ENCODE assay signal across 14 cellular contexts in genomic region chr2:148718039-148718438, GRCh38.
DNase-seq lines count a peak whose midpoint lies in the region; ATAC-seq and TF ChIP-seq lines count a peak whose summit lies in the region.
"Had no signal": no experiment of that assay in that cellular context is flagged by ENCODE, and none has a peak within 500 bp of the region (broad histone marks: within the 10 kb centered on the region; RNA-seq: fewer than 3 reads in every experiment).

No MANE protein-coding gene starts in this region.

- TF ChIP-seq CTCF in CD4-positive, alpha-beta T cell (IDR thresholded peaks at IDR 0.05) = no peak

- H3K4me3 Mint-ChIP-seq in activated naive CD4-positive, alpha-beta T cell treated with anti-CD3 and anti-CD28 coated beads, Interleukin-2, amount 50 U/mL, for 24 hours = no peak overlapping the region
- H3K4me3 Mint-ChIP-seq in CD4-positive, alpha-beta T cell = no peak overlapping the region
- H3K4me3 Mint-ChIP-seq in memory B cell = no peak overlapping the region
- H3K4me3 Mint-ChIP-seq in stimulated activated effector memory CD8-positive, alpha-beta T cell treated with anti-CD3 and anti-CD28 coated beads, Interleukin-12 subunit alpha, Interleukin-12 subunit beta, amount 100 ng/mL, for 72 hours = no peak overlapping the region
- H3K4me3 Mint-ChIP-seq: HFFc6 had no signal

- H3K27ac Mint-ChIP-seq in activated naive CD4-positive, alpha-beta T cell treated with anti-CD3 and anti-CD28 coated beads, Interleukin-2, amount 50 U/mL, for 24 hours = peak overlapping the region; percentile 15
- peak overlapping the region; percentile 59 for H3K27ac Mint-ChIP-seq in CD4-positive, alpha-beta T cell
- peak overlapping the region; percentile 54 for H3K27ac Mint-ChIP-seq in memory B cell
- peak overlapping the region; percentile 36 for H3K27ac Mint-ChIP-seq in stimulated activated effector memory CD8-positive, alpha-beta T cell treated with anti-CD3 and anti-CD28 coated beads, Interleukin-12 subunit alpha, Interleukin-12 subunit beta, amount 100 ng/mL, for 72 hours
- H3K27ac Mint-ChIP-seq: HFFc6 had no signal

- H3K27me3 ChIP-seq in CD4-positive, alpha-beta T cell (ENCODE audit: control insufficient read depth, insufficient read depth, low read length) = no peaks in the 10 kb centered on the region

- ATAC-seq in CD4-positive, alpha-beta T cell (ENCODE audit: poor library complexity) = no peak
- ATAC-seq in memory B cell (ENCODE audit: low read depth) = no peak
- no peak for ATAC-seq in stimulated activated effector memory CD8-positive, alpha-beta T cell treated with anti-CD3 and anti-CD28 coated beads, Interleukin-12 subunit alpha, Interleukin-12 subunit beta, amount 100 ng/mL, for 72 hours

- intact Hi-C loops in CD4-positive, alpha-beta T cell (cut with DNase I, micrococcal nuclease) = no loop called here

- H3K9me3 ChIP-seq in CD4-positive, alpha-beta T cell (ENCODE audit: control insufficient read depth, low read length) = no peaks in the 10 kb centered on the region
- H3K9me3 ChIP-seq: Caco-2, HAP-1 had no signal

- CTCF ChIA-PET in CD4-positive, alpha-beta T cell (lab: Charles Lee) = no interaction called here

- no peaks in the 10 kb centered on the region for H3K9me3 Mint-ChIP-seq in activated naive CD4-positive, alpha-beta T cell treated with anti-CD3 and anti-CD28 coated beads, Interleukin-2, amount 50 U/mL, for 24 hours
- H3K9me3 Mint-ChIP-seq in CD4-positive, alpha-beta T cell = peaks cover 6% of the 10 kb centered on the region
- peaks cover 4% of the 10 kb centered on the region for H3K9me3 Mint-ChIP-seq in memory B cell
- no peaks in the 10 kb centered on the region for H3K9me3 Mint-ChIP-seq in stimulated activated effector memory CD8-positive, alpha-beta T cell treated with anti-CD3 and anti-CD28 coated beads, Interleukin-12 subunit alpha, Interleukin-12 subunit beta, amount 100 ng/mL, for 72 hours
- H3K9me3 Mint-ChIP-seq: CD8-positive, alpha-beta memory T cell had no signal

- POLR2A ChIA-PET in CD4-positive, alpha-beta T cell (lab: Charles Lee) = no interaction called here

- no peak for DNase-seq in activated naive CD4-positive, alpha-beta T cell (lab: John Stamatoyannopoulos, UW)
- no peak for DNase-seq in CD4-positive, alpha-beta T cell
- no peak for DNase-seq in memory B cell (ENCODE audit: low spot score in 2 of 2)
- no peak for DNase-seq in stimulated activated effector memory CD8-positive, alpha-beta T cell treated with anti-CD3 and anti-CD28 coated beads, Interleukin-12 subunit alpha, Interleukin-12 subunit beta, amount 100 ng/mL, for 72 hours (ENCODE audit: low spot score in 2 of 2)
- DNase-seq in stimulated activated CD4-positive, alpha-beta T cell treated with anti-CD3 and anti-CD28 coated beads, Interleukin-2, amount 100 ng/mL, for 24 hours = no peak
- DNase-seq in NCI-H1694 (lab: John Stamatoyannopoulos, UW) = no peak
- DNase-seq: 8988T; ACHN; C1 segment of cervical spinal cord; Caco-2; CD8-positive, alpha-beta memory T cell; HFFc6 had no signal

- H3K4me1 Mint-ChIP-seq in activated naive CD4-positive, alpha-beta T cell treated with anti-CD3 and anti-CD28 coated beads, Interleukin-2, amount 50 U/mL, for 24 hours = peaks cover 96% of the 10 kb centered on the region
- peaks cover 94% of the 10 kb centered on the region for H3K4me1 Mint-ChIP-seq in CD4-positive, alpha-beta T cell (ENCODE audit: low read depth)
- peaks cover 75% of the 10 kb centered on the region for H3K4me1 Mint-ChIP-seq in memory B cell
- peaks cover 91% of the 10 kb centered on the region for H3K4me1 Mint-ChIP-seq in stimulated activated effector memory CD8-positive, alpha-beta T cell treated with anti-CD3 and anti-CD28 coated beads, Interleukin-12 subunit alpha, Interleukin-12 subunit beta, amount 100 ng/mL, for 72 hours

- H3K36me3 Mint-ChIP-seq in activated naive CD4-positive, alpha-beta T cell treated with anti-CD3 and anti-CD28 coated beads, Interleukin-2, amount 50 U/mL, for 24 hours = peaks cover 27% of the 10 kb centered on the region
- H3K36me3 Mint-ChIP-seq in CD4-positive, alpha-beta T cell (ENCODE audit: low read depth) = peaks cover 79% of the 10 kb centered on the region
- peaks cover 30% of the 10 kb centered on the region for H3K36me3 Mint-ChIP-seq in memory B cell
- H3K36me3 Mint-ChIP-seq in stimulated activated effector memory CD8-positive, alpha-beta T cell treated with anti-CD3 and anti-CD28 coated beads, Interleukin-12 subunit alpha, Interleukin-12 subunit beta, amount 100 ng/mL, for 72 hours = no peaks in the 10 kb centered on the region

- H3K27ac ChIP-seq in CD4-positive, alpha-beta T cell (ENCODE audit: low read depth, low read length) = no peak overlapping the region

- H3K27me3 Mint-ChIP-seq in activated naive CD4-positive, alpha-beta T cell treated with anti-CD3 and anti-CD28 coated beads, Interleukin-2, amount 50 U/mL, for 24 hours = no peaks in the 10 kb centered on the region
- no peaks in the 10 kb centered on the region for H3K27me3 Mint-ChIP-seq in CD4-positive, alpha-beta T cell
- H3K27me3 Mint-ChIP-seq in memory B cell = no peaks in the 10 kb centered on the region
- H3K27me3 Mint-ChIP-seq: CD8-positive, alpha-beta memory T cell had no signal
